Comparison of ENCODE assay signal across 1 cellular context in the genomic region with DNA sequence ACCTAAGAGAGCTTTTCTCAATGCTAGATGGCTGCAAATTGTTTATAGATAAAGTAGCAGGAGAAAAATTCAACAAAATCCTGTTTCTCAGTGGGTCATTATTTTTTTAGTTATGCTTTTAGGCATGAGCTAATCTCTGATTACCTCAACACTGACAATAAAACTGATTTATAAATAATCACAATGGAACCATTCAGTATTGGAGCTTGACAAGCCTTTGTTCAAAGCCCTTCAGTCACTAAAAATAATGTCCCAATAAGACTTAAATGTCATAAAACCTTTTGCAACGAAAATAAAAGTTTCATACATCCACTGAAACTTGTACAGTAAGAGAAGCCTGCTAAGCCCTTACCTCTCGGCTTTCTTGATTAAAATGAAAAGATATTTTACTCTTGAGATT.
TF ChIP-seq lines count a peak whose summit lies in the region.

No MANE protein-coding gene starts in this region.

TF ChIP-seq in HepG2, 621 proteins besides CTCF, POLR2A, EP300 and RAD21:
- TF ChIP-seq RAD51 (IDR thresholded peaks at IDR 0.05; ENCODE audit: borderline replicate concordance) (no peak), ZNF878 (CRISPR knock-in tag; IDR thresholded peaks at IDR 0.05) (no peak), GPN1 (CRISPR knock-in tag; IDR thresholded peaks at IDR 0.05; ENCODE audit: borderline replicate concordance) (no peak), ZFY (CRISPR knock-in tag; IDR thresholded peaks at IDR 0.05) (no peak), ZNF317 (CRISPR knock-in tag; IDR thresholded peaks at IDR 0.05) (no peak), ZNF510 (CRISPR knock-in tag; IDR thresholded peaks at IDR 0.05; ENCODE audit: low read depth) (no peak), FOXC1 (CRISPR knock-in tag; IDR thresholded peaks at IDR 0.05; ENCODE audit: borderline replicate concordance) (no peak), ZNF674 (CRISPR knock-in tag; IDR thresholded peaks at IDR 0.05; ENCODE audit: low read depth) (no peak), ATF7 (IDR thresholded peaks at IDR 0.05) (no peak), ATF7 (CRISPR knock-in tag; IDR thresholded peaks at IDR 0.05) (no peak), ZNF891 (CRISPR knock-in tag; IDR thresholded peaks at IDR 0.05) (no peak)
- TF ChIP-seq, protein P1, sequence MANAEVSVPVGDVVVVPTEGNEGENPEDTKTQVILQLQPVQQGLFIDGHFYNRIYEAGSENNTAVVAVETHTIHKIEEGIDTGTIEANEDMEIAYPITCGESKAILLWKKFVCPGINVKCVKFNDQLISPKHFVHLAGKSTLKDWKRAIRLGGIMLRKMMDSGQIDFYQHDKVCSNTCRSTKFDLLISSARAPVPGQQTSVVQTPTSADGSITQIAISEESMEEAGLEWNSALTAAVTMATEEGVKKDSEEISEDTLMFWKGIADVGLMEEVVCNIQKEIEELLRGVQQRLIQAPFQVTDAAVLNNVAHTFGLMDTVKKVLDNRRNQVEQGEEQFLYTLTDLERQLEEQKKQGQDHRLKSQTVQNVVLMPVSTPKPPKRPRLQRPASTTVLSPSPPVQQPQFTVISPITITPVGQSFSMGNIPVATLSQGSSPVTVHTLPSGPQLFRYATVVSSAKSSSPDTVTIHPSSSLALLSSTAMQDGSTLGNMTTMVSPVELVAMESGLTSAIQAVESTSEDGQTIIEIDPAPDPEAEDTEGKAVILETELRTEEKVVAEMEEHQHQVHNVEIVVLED (CRISPR knock-in tag; IDR thresholded peaks at IDR 0.05; ENCODE audit: borderline replicate concordance), result no peak
